In genomic region chr1:118957579-118957978, GRCh38 we compare ENCODE assay signal across 6 cellular contexts. TPM values are rescaled to one million over a fixed set of nuclear protein-coding genes. Genes with fewer than 3 reads are reported as not detected.
"Had no signal": no experiment of that assay in that cellular context is flagged by ENCODE, and none has a peak within 500 bp of the region (broad histone marks: within the 10 kb centered on the region; RNA-seq: fewer than 3 reads in every experiment).

No MANE protein-coding gene starts in this region.

RNA-seq across cellular contexts. Expression of gene TBX15, which starts 30.6 kb away (rescaled TPM):
- total RNA-seq: dermis blood vessel endothelial cell, endothelial cell of umbilical vein, epithelial cell of proximal tubule, esophagus mucosa, foreskin keratinocyte, glomerular endothelial cell had no signal
- polyA plus RNA-seq: foreskin keratinocyte had no signal
